Comparison of ENCODE assay signal across 22 cellular contexts in the genomic region with DNA sequence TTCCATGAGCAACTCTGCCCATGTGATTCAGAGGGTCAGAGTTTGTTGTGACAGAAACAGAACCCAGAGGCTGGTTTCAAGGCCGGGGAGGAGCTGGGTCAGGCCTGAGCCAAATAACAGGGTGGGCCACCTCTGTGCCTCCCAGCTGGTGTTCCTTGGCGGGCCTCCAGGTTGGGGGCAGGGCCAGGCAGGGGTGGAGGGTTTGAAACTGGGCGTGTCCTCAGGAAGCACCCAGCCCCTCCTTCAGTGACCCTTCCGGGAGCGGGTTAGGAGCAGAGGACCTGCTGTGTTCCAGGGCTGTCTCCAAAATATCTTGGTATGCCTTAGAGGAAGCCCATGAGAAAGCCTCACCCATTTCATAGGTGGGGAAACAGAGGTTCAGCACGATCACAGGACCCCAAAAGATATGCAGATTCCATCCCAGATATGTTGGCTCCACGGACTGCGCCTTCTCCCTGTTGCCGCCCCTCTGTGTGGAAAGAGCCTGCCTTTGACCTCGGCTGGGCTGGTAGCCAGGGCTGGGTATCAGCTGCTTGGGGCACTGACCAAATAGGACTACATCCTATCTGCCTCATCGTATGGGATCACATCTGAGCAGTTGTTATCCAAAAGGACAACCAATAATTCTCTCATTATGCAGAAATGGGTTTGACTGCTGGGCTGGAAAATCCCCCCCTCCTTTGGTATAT.
DNase-seq lines count a peak whose midpoint lies in the region; ATAC-seq, FAIRE-seq and TF ChIP-seq lines count a peak whose summit lies in the region.
"Had no signal": no experiment of that assay in that cellular context is flagged by ENCODE, and none has a peak within 500 bp of the region (broad histone marks: within the 10 kb centered on the region; RNA-seq: fewer than 3 reads in every experiment).

No MANE protein-coding gene starts in this region.

- no peak overlapping the region for H3K9ac ChIP-seq in H9 (ENCODE audit: extremely low read depth, insufficient read length, low read length)
- H3K9ac ChIP-seq in K562 (ENCODE audit: insufficient read depth in 1 of 2, low read depth in 2 of 2, low read length in 2 of 2): no peak overlapping the region
- H3K9ac ChIP-seq: GM23248, KMS-11 had no signal

- H2AFZ ChIP-seq in H9 (ENCODE audit: low read length) (no peak overlapping the region), K562 (ENCODE audit: low read depth, low read length) (no peak overlapping the region)
- H2AFZ ChIP-seq: GM23248 had no signal

- H3K79me2 ChIP-seq in H9 (ENCODE audit: insufficient read depth, low read length) (no peaks in the 10 kb centered on the region), K562 (ENCODE audit: control insufficient read depth, insufficient read depth, low read length) (no peaks in the 10 kb centered on the region)

- H3K9me3 Mint-ChIP-seq in H9: peaks cover 18% of the 10 kb centered on the region in 2 experiments
- peaks cover 17% of the 10 kb centered on the region for H3K9me3 Mint-ChIP-seq in activated CD4-positive, alpha-beta memory T cell treated with anti-CD3 and anti-CD28 coated beads for 36 hours
- H3K9me3 Mint-ChIP-seq: central memory CD8-positive, alpha-beta T cell had no signal

- no peak for TF ChIP-seq EP300 in K562 (IDR thresholded peaks at IDR 0.05; ENCODE audit: low read length)

- no peak overlapping the region for H2BK15ac ChIP-seq in H9 (ENCODE audit: low read depth, low read length)

- no peaks in the 10 kb centered on the region for H3K79me1 ChIP-seq in H9 (ENCODE audit: insufficient read depth, low read depth, low read length, poor library complexity, severe bottlenecking)

- ATAC-seq in K562 (no peak), right lobe of liver (peak; percentile 91 to 99 (median 96)), HG02763 (IDR thresholded peaks at IDR 0.05; ENCODE audit: unreplicated experiment) (no peak)
- ATAC-seq: gastrocnemius medialis, Panc1 had no signal

- TF ChIP-seq POLR2A in K562 (conservative IDR thresholded peaks at IDR 0.05) (no peak), right lobe of liver (IDR thresholded peaks at IDR 0.05) (no peak)

- no peak overlapping the region for H3K27ac Mint-ChIP-seq in H9
- no peak overlapping the region for H3K27ac Mint-ChIP-seq in activated CD4-positive, alpha-beta memory T cell treated with anti-CD3 and anti-CD28 coated beads for 36 hours
- H3K27ac Mint-ChIP-seq: activated T-cell treated with anti-CD3 and anti-CD28 coated beads, Interleukin-2, amount 50 U/mL, for 24 hours had no signal

- POLR2A ChIA-PET in K562 (lab: Yijun Ruan, JAX): no interaction called here
- POLR2A ChIA-PET in activated CD4-positive, alpha-beta memory T cell treated with anti-CD3 and anti-CD28 coated beads for 36 hours (lab: Charles Lee): no interaction called here

- no CpG with 5 or more reads among the region's 11 CpGs for WGBS in H9 (ENCODE audit: extremely low coverage, insufficient read length, low lambda C conversion rate)
- 0% methylated on average over 10 of the region's 11 CpGs for WGBS in K562 (ENCODE audit: insufficient coverage, low coverage, missing lambda C conversion rate)
- WGBS in right lobe of liver (ENCODE audit: insufficient coverage, low coverage, low lambda C conversion rate, missing lambda C conversion rate): 13% methylated on average over 3 of the region's 11 CpGs
- WGBS in small intestine, 3 donors: 16 to 41% (median 25%) methylated on average over 10 to 11 of the region's 11 CpGs

- H3K36me3 ChIP-seq in K562 (ENCODE audit: control insufficient read depth, insufficient read depth, low read length) (no peaks in the 10 kb centered on the region), right lobe of liver (no peaks in the 10 kb centered on the region), small intestine (ENCODE audit: control insufficient read depth in 2 of 2, insufficient read depth in 2 of 2, low read length in 2 of 2) (no peaks in the 10 kb centered on the region)
- H3K36me3 ChIP-seq: gastrocnemius medialis, neutrophil had no signal

- H3K56ac ChIP-seq in H9 (ENCODE audit: insufficient read length, low read depth, low read length): no peak overlapping the region

- FAIRE-seq in K562 (lab: Jason Lieb, UNC) (no peak), small intestine (lab: Jason Lieb, UNC) (no peak)

- H4K5ac ChIP-seq in H9 (ENCODE audit: insufficient read length, low read depth, low read length): no peak overlapping the region

- H3K4me1 Mint-ChIP-seq in H9: peaks cover 10 to 13% of the 10 kb centered on the region in 2 experiments
- no peaks in the 10 kb centered on the region for H3K4me1 Mint-ChIP-seq in activated CD4-positive, alpha-beta memory T cell treated with anti-CD3 and anti-CD28 coated beads for 36 hours (ENCODE audit: low read depth)
- H3K4me1 Mint-ChIP-seq: central memory CD8-positive, alpha-beta T cell had no signal

- H4K20me1 ChIP-seq in H9 (ENCODE audit: control insufficient read depth, insufficient read depth, insufficient read length) (no peaks in the 10 kb centered on the region), K562 (replicated peaks; ENCODE audit: control insufficient read depth, insufficient read depth, low read length) (no peaks in the 10 kb centered on the region)

- no peak for TF ChIP-seq RAD21 in K562 (CRISPR knock-in tag; conservative IDR thresholded peaks at IDR 0.05 in 1 of 2, IDR thresholded peaks at IDR 0.05 in 1 of 2)

- no peak overlapping the region for H4K91ac ChIP-seq in H9 (ENCODE audit: insufficient read length, low read depth, low read length)

- no peak overlapping the region for H2BK12ac ChIP-seq in H9 (ENCODE audit: insufficient read length, low read depth, low read length)

- no peaks in the 10 kb centered on the region for H3K9me3 ChIP-seq in H9 (ENCODE audit: control insufficient read depth, low read depth, low read length)
- no peaks in the 10 kb centered on the region for H3K9me3 ChIP-seq in K562 (replicated peaks; ENCODE audit: control insufficient read depth, insufficient read depth, low read depth, low read length)
- no peaks in the 10 kb centered on the region for H3K9me3 ChIP-seq in right lobe of liver
- H3K9me3 ChIP-seq in small intestine (ENCODE audit: control insufficient read depth, low read depth): no peaks in the 10 kb centered on the region
- H3K9me3 ChIP-seq: neutrophil had no signal

- H3K4me3 Mint-ChIP-seq in H9: no peak overlapping the region
- H3K4me3 Mint-ChIP-seq in activated CD4-positive, alpha-beta memory T cell treated with anti-CD3 and anti-CD28 coated beads for 36 hours: no peak overlapping the region
- H3K4me3 Mint-ChIP-seq: activated T-cell treated with anti-CD3 and anti-CD28 coated beads, Interleukin-2, amount 50 U/mL, for 24 hours; central memory CD8-positive, alpha-beta T cell had no signal

- DNase-seq in H9 (peak; percentile 74), K562 (ENCODE audit: extremely low read depth in 1 of 4, low spot score in 3 of 4) (peak in 1 of 4 experiments; percentile 16), right lobe of liver (peak; percentile 81 to 88 (median 86)), small intestine (peak; percentile 15), NCI-H1417 treated with DMSO at 0.1 percent for 48 hours (lab: John Stamatoyannopoulos, UW) (no peak), T-helper 2 cell (no peak)
- DNase-seq in activated CD4-positive, alpha-beta memory T cell treated with anti-CD3 and anti-CD28 coated beads for 36 hours: no peak
- DNase-seq: activated naive CD4-positive, alpha-beta T cell treated with Interleukin-2 at 50 U/mL for 16 hours; activated T-cell treated with anti-CD3 and anti-CD28 coated beads, Interleukin-2, amount 50 U/mL, for 24 hours; kidney glomerular epithelial cell; MV-4-11; NCI-H187 treated with DMSO at 0.1 percent for 48 hours; NCI-H226; NK-92 treated with Interleukin-12 subunit alpha and Interleukin-12 subunit beta, amount 100 ng/mL, for 24 hours had no signal

- in situ Hi-C loops in K562 (cut with MboI): no loop called here

- H3K36me3 Mint-ChIP-seq in H9 (ENCODE audit: insufficient read depth in 1 of 3, low read depth in 3 of 3): peaks cover 6 to 17% (median 10%) of the 10 kb centered on the region in 3 experiments; a peak in 5 of 7 replicates
- H3K36me3 Mint-ChIP-seq in activated CD4-positive, alpha-beta memory T cell treated with anti-CD3 and anti-CD28 coated beads for 36 hours: no peaks in the 10 kb centered on the region

- CTCF ChIA-PET in K562 (lab: Yijun Ruan, JAX; ENCODE audit: low intra/inter-chr PET ratio): no interaction called here
- CTCF ChIA-PET in activated CD4-positive, alpha-beta memory T cell treated with anti-CD3 and anti-CD28 coated beads for 36 hours (lab: Charles Lee): no interaction called here

- no peak overlapping the region for H3K14ac ChIP-seq in H9 (ENCODE audit: insufficient read depth, low read length)

- no peak overlapping the region for H3T11ph ChIP-seq in H9 (ENCODE audit: low read length)

- no peak overlapping the region for H2BK120ac ChIP-seq in H9 (ENCODE audit: low read depth, low read length, poor library complexity, severe bottlenecking)

- H3K27ac ChIP-seq in H9 (ENCODE audit: insufficient read length, low read depth, low read length) (no peak overlapping the region), K562 (ENCODE audit: extremely low read depth, low read depth, low read length) (no peak overlapping the region), right lobe of liver (no peak overlapping the region), small intestine (ENCODE audit: low read depth in 1 of 2, low read length in 1 of 2) (no peak overlapping the region)
- H3K27ac ChIP-seq: gastrocnemius medialis, GM23248, KMS-11, neutrophil, SK-N-MC had no signal

- no peaks in the 10 kb centered on the region for H3K9me1 ChIP-seq in K562 (ENCODE audit: control insufficient read depth, insufficient read depth, low read length)

- TF ChIP-seq CTCF in H9 (conservative IDR thresholded peaks at IDR 0.05): no peak
- no peak for TF ChIP-seq CTCF in K562 (IDR thresholded peaks at IDR 0.05 in 2 of 3, conservative IDR thresholded peaks at IDR 0.05 in 1 of 3; ENCODE audit: insufficient read depth in 2 of 3, low read depth in 1 of 3, low read length in 3 of 3)
- TF ChIP-seq CTCF in right lobe of liver (IDR thresholded peaks at IDR 0.05): no peak

- no peak overlapping the region for H3K18ac ChIP-seq in H9 (ENCODE audit: insufficient read length, low read depth, low read length)

- H3K23ac ChIP-seq in H9 (ENCODE audit: insufficient read length, low read depth, low read length): no peak overlapping the region

- no peak overlapping the region for H4K8ac ChIP-seq in H9 (replicated peaks; ENCODE audit: insufficient read length, low read depth, low read length)

- no peaks in the 10 kb centered on the region for H3K23me2 ChIP-seq in H9 (ENCODE audit: insufficient read length, low read depth, low read length, poor library complexity, severe bottlenecking)

- H2BK20ac ChIP-seq in H9 (ENCODE audit: low read depth, low read length, poor library complexity, severe bottlenecking): no peak overlapping the region

- no peaks in the 10 kb centered on the region for H3K4me1 ChIP-seq in H9 (ENCODE audit: insufficient read depth, low read length)
- H3K4me1 ChIP-seq in K562 (replicated peaks in 1 of 2; ENCODE audit: control insufficient read depth in 2 of 2, insufficient read depth in 2 of 2, low read length in 2 of 2): no peaks in the 10 kb centered on the region
- peaks cover 0 to 4% (median 0%) of the 10 kb centered on the region in 4 donors for H3K4me1 ChIP-seq in right lobe of liver
- no peaks in the 10 kb centered on the region for H3K4me1 ChIP-seq in small intestine (ENCODE audit: control insufficient read depth in 2 of 2, insufficient read depth in 1 of 2, low read depth in 1 of 2, low read length in 1 of 2)

- H2BK5ac ChIP-seq in H9 (ENCODE audit: insufficient read length, low read length): no peak overlapping the region

- no peak overlapping the region for H3K4ac ChIP-seq in H9 (ENCODE audit: low read depth, low read length)

- H3K27me3 Mint-ChIP-seq in H9 (ENCODE audit: low read depth): peaks cover 87% of the 10 kb centered on the region
- H3K27me3 Mint-ChIP-seq in activated CD4-positive, alpha-beta memory T cell treated with anti-CD3 and anti-CD28 coated beads for 36 hours: peaks cover 10% of the 10 kb centered on the region

- H3K4me3 ChIP-seq in K562 (no peak overlapping the region), right lobe of liver (no peak overlapping the region), small intestine (ENCODE audit: low read depth in 1 of 2, low read length in 2 of 2) (no peak overlapping the region)
- H3K4me3 ChIP-seq: gastrocnemius medialis, GM23248, SK-N-MC had no signal

- BruUV-seq in K562 (replicated peaks; lab: Mats Ljungman, UMichigan): no TSS peak

- H3K4me2 ChIP-seq in H9 (ENCODE audit: insufficient read depth, insufficient read length, low read length) (no peak overlapping the region), K562 (ENCODE audit: insufficient read depth, low read length) (no peak overlapping the region)
- H3K4me2 ChIP-seq: KMS-11 had no signal

- H2AK5ac ChIP-seq in H9 (ENCODE audit: insufficient read length, low read length): no peak overlapping the region

- intact Hi-C loops in K562 (cut with micrococcal nuclease): no loop called here
- intact Hi-C loops in right lobe of liver (cut with DNase I): no loop called here
- intact Hi-C loops in activated CD4-positive, alpha-beta memory T cell treated with anti-CD3 and anti-CD28 coated beads for 36 hours (cut with micrococcal nuclease): no loop called here

- H3K27me3 ChIP-seq in H9 (ENCODE audit: insufficient read depth, low read length): no peaks in the 10 kb centered on the region
- peaks cover 4 to 34% of the 10 kb centered on the region in 2 experiments; a peak in 2 of 5 replicates for H3K27me3 ChIP-seq in K562 (ENCODE audit: control insufficient read depth in 2 of 2, insufficient read depth in 2 of 2, low read length in 2 of 2)
- H3K27me3 ChIP-seq in right lobe of liver: no peaks in the 10 kb centered on the region
- H3K27me3 ChIP-seq in small intestine (ENCODE audit: control insufficient read depth in 2 of 2, insufficient read depth in 2 of 2, low read length in 2 of 2): peaks cover 0 to 4% of the 10 kb centered on the region in 2 donors

Comparison
In these comparisons a context has a peak if more than half of its experiments do, and no peak if none do; other contexts are left out.
1. DNase-seq: peak in H9 (single experiment), right lobe of liver (3 of 3) and small intestine (single experiment); none in NCI-H1417 treated with DMSO at 0.1 percent for 48 hours (single experiment), activated CD4-positive, alpha-beta memory T cell treated with anti-CD3 and anti-CD28 coated beads for 36 hours (single experiment) and T-helper 2 cell (0 of 5).
2. ATAC-seq: peak in right lobe of liver (4 of 4); none in K562 (single experiment) and HG02763 (single experiment).